ENCODE assay signal across 1 cellular context in the genomic region with DNA sequence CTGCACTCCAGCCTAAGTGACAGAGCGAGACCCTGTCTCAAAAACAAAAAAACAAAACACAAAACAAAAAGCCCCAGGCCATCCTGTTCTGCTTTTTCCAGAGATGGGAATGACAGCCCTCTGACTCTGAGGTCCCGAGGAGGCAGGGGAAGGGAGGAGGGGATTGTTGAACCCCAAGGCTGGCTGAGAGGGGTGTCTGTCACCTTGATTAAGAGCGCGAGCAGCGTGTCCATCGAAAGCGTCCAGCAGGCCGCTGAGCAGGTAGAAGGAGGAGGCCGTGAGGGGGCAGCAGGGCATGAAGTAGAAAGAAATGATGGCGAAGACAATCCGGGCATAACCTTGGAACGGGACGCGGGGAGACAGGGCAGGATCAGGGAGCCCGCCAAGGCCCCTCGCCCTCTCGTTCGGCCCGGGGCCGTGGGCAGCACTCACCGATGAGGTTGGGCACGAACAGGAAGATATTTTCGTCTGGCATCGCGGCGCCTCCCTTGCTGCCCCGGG.
TF ChIP-seq lines count a peak whose summit lies in the region.

No MANE protein-coding gene starts in this region.

TF ChIP-seq in endothelial cell of umbilical vein, 7 proteins besides CTCF, POLR2A, EP300 and RAD21:
- no peak for TF ChIP-seq JUN (IDR thresholded peaks at IDR 0.05; ENCODE audit: borderline replicate concordance, insufficient read depth, insufficient read length, low read depth)
